18 cellular contexts compared by ENCODE assay signal in the genomic region with DNA sequence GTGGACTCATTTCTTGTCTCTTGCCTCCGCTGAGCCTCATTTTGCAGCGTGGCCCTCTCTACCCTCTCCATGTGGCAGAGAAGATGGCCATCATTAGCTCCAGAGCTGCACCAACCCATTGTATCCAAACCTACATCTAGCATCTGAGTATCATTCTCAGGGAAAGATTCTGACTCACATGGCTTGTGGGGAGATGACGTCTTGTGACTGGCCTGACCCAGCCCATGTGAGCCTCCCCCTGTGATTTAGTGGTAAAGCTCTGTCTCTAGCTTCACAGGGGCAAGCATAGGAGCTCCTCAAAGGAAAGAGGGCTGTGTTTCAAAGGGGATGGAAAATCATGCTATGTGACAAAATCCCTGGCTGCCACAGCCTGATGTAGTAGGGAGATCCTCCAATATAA.
A peak's percentile ranks its signal among the peaks of the same experiment; 100 is the strongest.
DNase-seq lines count a peak whose midpoint lies in the region; ATAC-seq and TF ChIP-seq lines count a peak whose summit lies in the region.
"Had no signal": no experiment of that assay in that cellular context is flagged by ENCODE, and none has a peak within 500 bp of the region (broad histone marks: within the 10 kb centered on the region; RNA-seq: fewer than 3 reads in every experiment).

No MANE protein-coding gene starts in this region.

- no peak for ATAC-seq in GM23338
- no peak for ATAC-seq in stimulated activated naive CD8-positive, alpha-beta T cell treated with anti-CD3 and anti-CD28 coated beads, Interleukin-15, Interleukin-2, amounts not matched to agents 100 U/mL and 50 U/mL, for 24 hours
- ATAC-seq: CD8-positive, alpha-beta T cell had no signal

- no peaks in the 10 kb centered on the region for H3K27me3 Mint-ChIP-seq in GM23338 (ENCODE audit: insufficient read depth, low read depth, poor library complexity)

- DNase-seq in GM23338 (ENCODE audit: low spot score), result no peak
- DNase-seq in amniotic epithelial cell (ENCODE audit: low read depth), result peak; percentile 38
- DNase-seq in foreskin melanocyte, result peak; percentile 89
- DNase-seq in retinal pigment epithelial cell (ENCODE audit: low read depth), result peak; percentile 46
- DNase-seq in ureter (ENCODE audit: low spot score), result no peak
- no peak for DNase-seq in stimulated activated naive CD8-positive, alpha-beta T cell treated with anti-CD3 and anti-CD28 coated beads, Interleukin-15, Interleukin-2, amounts not matched to agents 100 U/mL and 50 U/mL, for 24 hours
- DNase-seq in HUDEP-2 (lab: John Stamatoyannopoulos, UW; ENCODE audit: unreplicated experiment in 76 of 76), result no peak
- DNase-seq: activated CD4-positive, alpha-beta T cell treated with anti-CD3 and anti-CD28 coated beads, Interleukin-2, amount 10 ng/mL, durations not matched to agents 24 days and 14 days; activated gamma-delta T cell treated with Interleukin-2 at 50 U/mL for 16 hours; anterior cingulate cortex; CD8-positive, alpha-beta T cell; Kasumi-1; midbrain; NCI-H1105; NCI-H526 treated with DMSO at 0.1 percent for 48 hours; stimulated activated CD8-positive, alpha-beta memory T cell treated with anti-CD3 and anti-CD28 coated beads, Interleukin-4, amount 100 ng/mL, for 48 hours had no signal

- no peaks in the 10 kb centered on the region; the same call in 1 of the 3 replicates for H3K36me3 Mint-ChIP-seq in GM23338 (ENCODE audit: low read depth)
- H3K36me3 Mint-ChIP-seq: CD8-positive, alpha-beta T cell had no signal

- H3K27ac Mint-ChIP-seq in GM23338, result no peak overlapping the region
- H3K27ac Mint-ChIP-seq: activated CD4-positive, alpha-beta T cell treated with anti-CD3 and anti-CD28 coated beads, Interleukin-2, amount 10 ng/mL, durations not matched to agents 24 days and 14 days; CD8-positive, alpha-beta T cell had no signal

- H2AFZ ChIP-seq in GM23338, result peak overlapping the region; percentile 29; the same call in 1 of the 2 replicates

- H3K79me2 ChIP-seq in GM23338 (replicated peaks; ENCODE audit: insufficient read depth), result no peaks in the 10 kb centered on the region

- no peaks in the 10 kb centered on the region for H4K20me1 ChIP-seq in GM23338 (replicated peaks; ENCODE audit: insufficient read depth)

- peaks cover 3% of the 10 kb centered on the region; the same call in 1 of the 2 replicates for H3K9me2 ChIP-seq in GM23338 (ENCODE audit: insufficient read depth)

- no peaks in the 10 kb centered on the region; the same call in 1 of the 3 replicates for H3K9me3 Mint-ChIP-seq in GM23338
- H3K9me3 Mint-ChIP-seq: CD8-positive, alpha-beta T cell had no signal

- H3F3A ChIP-seq in GM23338 (replicated peaks; ENCODE audit: low read depth), result no peaks in the 10 kb centered on the region

- H3K27me3 ChIP-seq in GM23338 (ENCODE audit: insufficient read depth), result no peaks in the 10 kb centered on the region
- H3K27me3 ChIP-seq: suprapubic skin had no signal

- no peak overlapping the region for H3K4me2 ChIP-seq in GM23338

- H3K4me3 ChIP-seq in GM23338, result no peak overlapping the region
- H3K4me3 ChIP-seq in retinal pigment epithelial cell (ENCODE audit: low read length), result no peak overlapping the region
- H3K4me3 ChIP-seq: suprapubic skin had no signal

- TF ChIP-seq CTCF in GM23338 (conservative IDR thresholded peaks at IDR 0.05; ENCODE audit: low read depth in 2 of 2) (no peak), retinal pigment epithelial cell (conservative IDR thresholded peaks at IDR 0.05; ENCODE audit: low read depth, low read length) (no peak)

- no peak overlapping the region for H3K4me3 Mint-ChIP-seq in GM23338
- H3K4me3 Mint-ChIP-seq: activated CD4-positive, alpha-beta T cell treated with anti-CD3 and anti-CD28 coated beads, Interleukin-2, amount 10 ng/mL, durations not matched to agents 24 days and 14 days; CD8-positive, alpha-beta T cell; neural crest cell had no signal

- H3K4me1 ChIP-seq in GM23338 (ENCODE audit: insufficient read depth), result peaks cover 21% of the 10 kb centered on the region

- no peak overlapping the region for H3K27ac ChIP-seq in GM23338 (ENCODE audit: low read depth)
- H3K27ac ChIP-seq: suprapubic skin had no signal

- peaks cover 6% of the 10 kb centered on the region; the same call in 1 of the 2 replicates for H3K36me3 ChIP-seq in GM23338 (ENCODE audit: insufficient read depth)
- H3K36me3 ChIP-seq: suprapubic skin had no signal

- peaks cover 32% of the 10 kb centered on the region for H3K4me1 Mint-ChIP-seq in GM23338

TF ChIP-seq in GM23338, 12 proteins besides CTCF, POLR2A, EP300 and RAD21:
- no peak for TF ChIP-seq POLR2AphosphoS5 (IDR thresholded peaks at IDR 0.05; ENCODE audit: low read depth)
- TF ChIP-seq JUNB (IDR thresholded peaks at IDR 0.05; ENCODE audit: unreplicated experiment), result no peak
- TF ChIP-seq ZNF331 (CRISPR knock-in tag; IDR thresholded peaks at IDR 0.05; ENCODE audit: low read depth), result no peak
- TF ChIP-seq NANOG (IDR thresholded peaks at IDR 0.05; ENCODE audit: borderline replicate concordance), result no peak
- TF ChIP-seq ZNF114 (CRISPR knock-in tag; IDR thresholded peaks at IDR 0.05), result no peak
- TF ChIP-seq CREB1 (CRISPR knock-in tag; IDR thresholded peaks at IDR 0.05; ENCODE audit: low read depth), result no peak
- no peak for TF ChIP-seq EZH2phosphoT487 (IDR thresholded peaks at IDR 0.05; ENCODE audit: unreplicated experiment)
- no peak for TF ChIP-seq STAT1 (IDR thresholded peaks at IDR 0.05; ENCODE audit: unreplicated experiment)
- TF ChIP-seq, protein P1, sequence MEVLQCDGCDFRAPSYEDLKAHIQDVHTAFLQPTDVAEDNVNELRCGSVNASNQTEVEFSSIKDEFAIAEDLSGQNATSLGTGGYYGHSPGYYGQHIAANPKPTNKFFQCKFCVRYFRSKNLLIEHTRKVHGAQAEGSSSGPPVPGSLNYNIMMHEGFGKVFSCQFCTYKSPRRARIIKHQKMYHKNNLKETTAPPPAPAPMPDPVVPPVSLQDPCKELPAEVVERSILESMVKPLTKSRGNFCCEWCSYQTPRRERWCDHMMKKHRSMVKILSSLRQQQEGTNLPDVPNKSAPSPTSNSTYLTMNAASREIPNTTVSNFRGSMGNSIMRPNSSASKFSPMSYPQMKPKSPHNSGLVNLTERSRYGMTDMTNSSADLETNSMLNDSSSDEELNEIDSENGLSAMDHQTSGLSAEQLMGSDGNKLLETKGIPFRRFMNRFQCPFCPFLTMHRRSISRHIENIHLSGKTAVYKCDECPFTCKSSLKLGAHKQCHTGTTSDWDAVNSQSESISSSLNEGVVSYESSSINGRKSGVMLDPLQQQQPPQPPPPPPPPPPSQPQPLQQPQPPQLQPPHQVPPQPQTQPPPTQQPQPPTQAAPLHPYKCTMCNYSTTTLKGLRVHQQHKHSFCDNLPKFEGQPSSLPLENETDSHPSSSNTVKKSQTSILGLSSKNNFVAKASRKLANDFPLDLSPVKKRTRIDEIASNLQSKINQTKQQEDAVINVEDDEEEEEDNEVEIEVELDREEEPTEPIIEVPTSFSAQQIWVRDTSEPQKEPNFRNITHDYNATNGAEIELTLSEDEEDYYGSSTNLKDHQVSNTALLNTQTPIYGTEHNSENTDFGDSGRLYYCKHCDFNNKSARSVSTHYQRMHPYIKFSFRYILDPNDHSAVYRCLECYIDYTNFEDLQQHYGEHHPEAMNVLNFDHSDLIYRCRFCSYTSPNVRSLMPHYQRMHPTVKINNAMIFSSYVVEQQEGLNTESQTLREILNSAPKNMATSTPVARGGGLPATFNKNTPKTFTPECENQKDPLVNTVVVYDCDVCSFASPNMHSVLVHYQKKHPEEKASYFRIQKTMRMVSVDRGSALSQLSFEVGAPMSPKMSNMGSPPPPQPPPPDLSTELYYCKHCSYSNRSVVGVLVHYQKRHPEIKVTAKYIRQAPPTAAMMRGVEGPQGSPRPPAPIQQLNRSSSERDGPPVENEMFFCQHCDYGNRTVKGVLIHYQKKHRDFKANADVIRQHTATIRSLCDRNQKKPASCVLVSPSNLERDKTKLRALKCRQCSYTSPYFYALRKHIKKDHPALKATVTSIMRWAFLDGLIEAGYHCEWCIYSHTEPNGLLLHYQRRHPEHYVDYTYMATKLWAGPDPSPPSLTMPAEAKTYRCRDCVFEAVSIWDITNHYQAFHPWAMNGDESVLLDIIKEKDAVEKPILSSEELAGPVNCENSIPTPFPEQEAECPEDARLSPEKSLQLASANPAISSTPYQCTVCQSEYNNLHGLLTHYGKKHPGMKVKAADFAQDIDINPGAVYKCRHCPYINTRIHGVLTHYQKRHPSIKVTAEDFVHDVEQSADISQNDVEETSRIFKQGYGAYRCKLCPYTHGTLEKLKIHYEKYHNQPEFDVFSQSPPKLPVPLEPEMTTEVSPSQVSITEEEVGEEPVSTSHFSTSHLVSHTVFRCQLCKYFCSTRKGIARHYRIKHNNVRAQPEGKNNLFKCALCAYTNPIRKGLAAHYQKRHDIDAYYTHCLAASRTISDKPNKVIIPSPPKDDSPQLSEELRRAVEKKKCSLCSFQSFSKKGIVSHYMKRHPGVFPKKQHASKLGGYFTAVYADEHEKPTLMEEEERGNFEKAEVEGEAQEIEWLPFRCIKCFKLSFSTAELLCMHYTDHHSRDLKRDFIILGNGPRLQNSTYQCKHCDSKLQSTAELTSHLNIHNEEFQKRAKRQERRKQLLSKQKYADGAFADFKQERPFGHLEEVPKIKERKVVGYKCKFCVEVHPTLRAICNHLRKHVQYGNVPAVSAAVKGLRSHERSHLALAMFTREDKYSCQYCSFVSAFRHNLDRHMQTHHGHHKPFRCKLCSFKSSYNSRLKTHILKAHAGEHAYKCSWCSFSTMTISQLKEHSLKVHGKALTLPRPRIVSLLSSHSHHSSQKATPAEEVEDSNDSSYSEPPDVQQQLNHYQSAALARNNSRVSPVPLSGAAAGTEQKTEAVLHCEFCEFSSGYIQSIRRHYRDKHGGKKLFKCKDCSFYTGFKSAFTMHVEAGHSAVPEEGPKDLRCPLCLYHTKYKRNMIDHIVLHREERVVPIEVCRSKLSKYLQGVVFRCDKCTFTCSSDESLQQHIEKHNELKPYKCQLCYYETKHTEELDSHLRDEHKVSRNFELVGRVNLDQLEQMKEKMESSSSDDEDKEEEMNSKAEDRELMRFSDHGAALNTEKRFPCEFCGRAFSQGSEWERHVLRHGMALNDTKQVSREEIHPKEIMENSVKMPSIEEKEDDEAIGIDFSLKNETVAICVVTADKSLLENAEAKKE (CRISPR knock-in tag; IDR thresholded peaks at IDR 0.05), result no peak

Comparison
In these comparisons a context has a peak if more than half of its experiments do, and no peak if none do; other contexts are left out.
1. DNase-seq: peak in amniotic epithelial cell (single experiment), foreskin melanocyte (single experiment) and retinal pigment epithelial cell (single experiment); none in GM23338 (single experiment), ureter (single experiment), stimulated activated naive CD8-positive, alpha-beta T cell treated with anti-CD3 and anti-CD28 coated beads, Interleukin-15, Interleukin-2, amounts not matched to agents 100 U/mL and 50 U/mL, for 24 hours (single experiment) and HUDEP-2 (0 of 76).